ENCODE assay signal across 1 cellular context in the genomic region with DNA sequence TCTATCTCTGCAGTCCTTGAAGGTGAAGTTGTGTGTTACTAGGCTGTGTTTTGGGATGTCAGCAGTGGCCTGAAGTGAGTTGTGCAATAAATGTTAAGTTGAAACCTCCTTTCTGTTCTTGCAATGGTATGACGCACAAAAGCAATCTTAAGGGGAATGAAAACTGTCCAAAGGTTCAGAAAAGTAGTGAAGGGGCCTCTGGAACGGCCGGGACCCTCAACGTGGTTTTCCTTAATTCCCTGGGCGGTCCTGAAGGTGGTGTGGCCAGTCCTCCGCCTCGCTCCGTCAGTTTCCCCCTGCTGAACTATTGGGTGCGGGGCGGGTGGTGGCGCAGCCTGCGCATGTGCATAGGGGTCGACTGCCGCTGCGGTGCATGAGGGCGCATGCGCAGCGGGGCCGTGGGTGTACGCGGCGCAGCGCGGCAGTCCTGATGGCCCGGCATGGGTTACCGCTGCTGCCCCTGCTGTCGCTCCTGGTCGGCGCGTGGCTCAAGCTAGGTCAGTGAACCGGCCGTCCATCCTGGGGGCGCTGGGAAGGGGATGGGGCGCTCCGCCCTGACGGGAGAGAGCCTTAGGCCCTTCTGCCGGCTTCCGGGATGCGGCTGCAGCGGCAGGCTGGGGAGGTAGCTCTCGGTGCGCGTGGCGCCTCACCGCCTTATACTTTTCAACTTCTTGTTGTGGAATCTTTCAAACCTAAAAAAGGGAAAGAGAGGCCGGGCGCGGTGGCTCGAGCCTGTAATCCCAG.
TF ChIP-seq lines count a peak whose summit lies in the region.

A gene (plus strand): TSS at position 405 of the 744 bp plus-strand sequence. CDS start 26 bp downstream, at position 431.

TF ChIP-seq in K562, 482 proteins besides CTCF, POLR2A, EP300 and RAD21 (continued from another document):
- TF ChIP-seq, protein P1, sequence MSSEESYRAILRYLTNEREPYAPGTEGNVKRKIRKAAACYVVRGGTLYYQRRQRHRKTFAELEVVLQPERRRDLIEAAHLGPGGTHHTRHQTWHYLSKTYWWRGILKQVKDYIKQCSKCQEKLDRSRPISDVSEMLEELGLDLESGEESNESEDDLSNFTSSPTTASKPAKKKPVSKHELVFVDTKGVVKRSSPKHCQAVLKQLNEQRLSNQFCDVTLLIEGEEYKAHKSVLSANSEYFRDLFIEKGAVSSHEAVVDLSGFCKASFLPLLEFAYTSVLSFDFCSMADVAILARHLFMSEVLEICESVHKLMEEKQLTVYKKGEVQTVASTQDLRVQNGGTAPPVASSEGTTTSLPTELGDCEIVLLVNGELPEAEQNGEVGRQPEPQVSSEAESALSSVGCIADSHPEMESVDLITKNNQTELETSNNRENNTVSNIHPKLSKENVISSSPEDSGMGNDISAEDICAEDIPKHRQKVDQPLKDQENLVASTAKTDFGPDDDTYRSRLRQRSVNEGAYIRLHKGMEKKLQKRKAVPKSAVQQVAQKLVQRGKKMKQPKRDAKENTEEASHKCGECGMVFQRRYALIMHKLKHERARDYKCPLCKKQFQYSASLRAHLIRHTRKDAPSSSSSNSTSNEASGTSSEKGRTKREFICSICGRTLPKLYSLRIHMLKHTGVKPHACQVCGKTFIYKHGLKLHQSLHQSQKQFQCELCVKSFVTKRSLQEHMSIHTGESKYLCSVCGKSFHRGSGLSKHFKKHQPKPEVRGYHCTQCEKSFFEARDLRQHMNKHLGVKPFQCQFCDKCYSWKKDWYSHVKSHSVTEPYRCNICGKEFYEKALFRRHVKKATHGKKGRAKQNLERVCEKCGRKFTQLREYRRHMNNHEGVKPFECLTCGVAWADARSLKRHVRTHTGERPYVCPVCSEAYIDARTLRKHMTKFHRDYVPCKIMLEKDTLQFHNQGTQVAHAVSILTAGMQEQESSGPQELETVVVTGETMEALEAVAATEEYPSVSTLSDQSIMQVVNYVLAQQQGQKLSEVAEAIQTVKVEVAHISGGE (CRISPR knock-in tag; IDR thresholded peaks at IDR 0.05), result no peak
- TF ChIP-seq XRCC5 (IDR thresholded peaks at IDR 0.05; ENCODE audit: low read depth, low read length) (0 out of 2 replicates have a peak, but pooled peaks have one; percentile 17), NCOA6 (IDR thresholded peaks at IDR 0.05) (no peak), GABPA (tag; conservative IDR thresholded peaks at IDR 0.05; ENCODE audit: low read depth) (peak; percentile 27; the same call in 1 of the 2 replicates), RFX1 (IDR thresholded peaks at IDR 0.05) (no peak), RCOR1 (IDR thresholded peaks at IDR 0.05; ENCODE audit: borderline replicate concordance in 1 of 2, low read depth in 2 of 2, low read length in 2 of 2) (0 out of 4 replicates have a peak, but pooled peaks of 1 of the 2 experiments have one; percentile 24), ZNF121 (CRISPR knock-in tag; conservative IDR thresholded peaks at IDR 0.05) (no peak), LEF1 (IDR thresholded peaks at IDR 0.05) (no peak), FOXK2 (conservative IDR thresholded peaks at IDR 0.05 in 1 of 2, IDR thresholded peaks at IDR 0.05 in 1 of 2; ENCODE audit: low read depth in 2 of 2) (no peak), CHD2 (IDR thresholded peaks at IDR 0.05; ENCODE audit: low read depth, low read length) (no peak), XRCC4 (IDR thresholded peaks at IDR 0.05; ENCODE audit: extremely low read depth, insufficient read depth, insufficient read length) (no peak), SMAD4 (CRISPR knock-in tag; conservative IDR thresholded peaks at IDR 0.05) (0 out of 2 replicates have a peak, but pooled peaks have one; percentile 24), TBP (optimal IDR thresholded peaks at IDR 0.05; ENCODE audit: low read depth, low read length) (peak; percentile 68), NR4A1 (CRISPR knock-in tag; IDR thresholded peaks at IDR 0.05) (no peak), NR4A1 (tag; IDR thresholded peaks at IDR 0.05) (no peak), LCOR (CRISPR knock-in tag; IDR thresholded peaks at IDR 0.05) (no peak), STAT5A (IDR thresholded peaks at IDR 0.05; ENCODE audit: borderline replicate concordance, low read length) (0 out of 2 replicates have a peak, but pooled peaks have one; percentile 9), ZNF347 (CRISPR knock-in tag; IDR thresholded peaks at IDR 0.05; ENCODE audit: low read depth) (no peak), TCF7L2 (IDR thresholded peaks at IDR 0.05; ENCODE audit: low read depth, low read length) (no peak), NR2C1 (IDR thresholded peaks at IDR 0.05) (no peak), NR2C1 (tag; IDR thresholded peaks at IDR 0.05) (no peak), NR3C1 (CRISPR knock-in tag; IDR thresholded peaks at IDR 0.05) (no peak), ATF1 (CRISPR knock-in tag; IDR thresholded peaks at IDR 0.05) (no peak), ATF1 (tag; IDR thresholded peaks at IDR 0.05) (peak; percentile 51), ZNF644 (tag; IDR thresholded peaks at IDR 0.05; ENCODE audit: low read depth) (no peak), RUNX1 (IDR thresholded peaks at IDR 0.05; ENCODE audit: low read depth) (no peak; the same call in 1 of the 2 replicates), IRF2 (CRISPR knock-in tag; IDR thresholded peaks at IDR 0.05) (no peak), IFI16 (CRISPR knock-in tag; IDR thresholded peaks at IDR 0.05) (no peak), ETV6 (IDR thresholded peaks at IDR 0.05; ENCODE audit: borderline replicate concordance in 1 of 2, low read depth in 2 of 2, low read length in 1 of 2) (no peak), ETV6 (CRISPR knock-in tag; IDR thresholded peaks at IDR 0.05; ENCODE audit: borderline replicate concordance) (no peak), PHF21A (IDR thresholded peaks at IDR 0.05; ENCODE audit: borderline replicate concordance, low read depth) (no peak), RAD51 (IDR thresholded peaks at IDR 0.05; ENCODE audit: borderline replicate concordance, low read depth) (no peak), KDM2B (CRISPR knock-in tag; IDR thresholded peaks at IDR 0.05) (no peak), TAF1 (IDR thresholded peaks at IDR 0.05; ENCODE audit: control insufficient read depth, extremely low read depth, insufficient read depth, low read length, severe bottlenecking) (peak; percentile 74), NEUROD1 (IDR thresholded peaks at IDR 0.05; ENCODE audit: borderline replicate concordance, low read depth, low read length, partially characterized antibody) (peak; percentile 43), POU5F1 (IDR thresholded peaks at IDR 0.05; ENCODE audit: borderline replicate concordance, low read depth, low read length, partially characterized antibody) (peak; percentile 71), JUN (IDR thresholded peaks at IDR 0.05; ENCODE audit: borderline replicate concordance, low read depth, low read length) (no peak), JUN (CRISPR knock-in tag; IDR thresholded peaks at IDR 0.05; ENCODE audit: borderline replicate concordance) (no peak)
- TF ChIP-seq, protein P2, sequence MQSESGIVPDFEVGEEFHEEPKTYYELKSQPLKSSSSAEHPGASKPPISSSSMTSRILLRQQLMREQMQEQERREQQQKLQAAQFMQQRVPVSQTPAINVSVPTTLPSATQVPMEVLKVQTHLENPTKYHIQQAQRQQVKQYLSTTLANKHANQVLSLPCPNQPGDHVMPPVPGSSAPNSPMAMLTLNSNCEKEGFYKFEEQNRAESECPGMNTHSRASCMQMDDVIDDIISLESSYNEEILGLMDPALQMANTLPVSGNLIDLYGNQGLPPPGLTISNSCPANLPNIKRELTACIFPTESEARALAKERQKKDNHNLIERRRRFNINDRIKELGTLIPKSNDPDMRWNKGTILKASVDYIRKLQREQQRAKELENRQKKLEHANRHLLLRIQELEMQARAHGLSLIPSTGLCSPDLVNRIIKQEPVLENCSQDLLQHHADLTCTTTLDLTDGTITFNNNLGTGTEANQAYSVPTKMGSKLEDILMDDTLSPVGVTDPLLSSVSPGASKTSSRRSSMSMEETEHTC (IDR thresholded peaks at IDR 0.05), result no peak; the same call in 1 of the 2 replicates
- TF ChIP-seq, protein P3, sequence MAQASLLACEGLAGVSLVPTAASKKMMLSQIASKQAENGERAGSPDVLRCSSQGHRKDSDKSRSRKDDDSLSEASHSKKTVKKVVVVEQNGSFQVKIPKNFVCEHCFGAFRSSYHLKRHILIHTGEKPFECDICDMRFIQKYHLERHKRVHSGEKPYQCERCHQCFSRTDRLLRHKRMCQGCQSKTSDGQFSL (CRISPR knock-in tag; IDR thresholded peaks at IDR 0.05), result no peak
- TF ChIP-seq, protein P3 (tag; IDR thresholded peaks at IDR 0.05), result no peak
- TF ChIP-seq, protein P4, sequence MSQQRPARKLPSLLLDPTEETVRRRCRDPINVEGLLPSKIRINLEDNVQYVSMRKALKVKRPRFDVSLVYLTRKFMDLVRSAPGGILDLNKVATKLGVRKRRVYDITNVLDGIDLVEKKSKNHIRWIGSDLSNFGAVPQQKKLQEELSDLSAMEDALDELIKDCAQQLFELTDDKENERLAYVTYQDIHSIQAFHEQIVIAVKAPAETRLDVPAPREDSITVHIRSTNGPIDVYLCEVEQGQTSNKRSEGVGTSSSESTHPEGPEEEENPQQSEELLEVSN (IDR thresholded peaks at IDR 0.05; ENCODE audit: borderline replicate concordance in 1 of 2, extremely low read depth in 1 of 2, insufficient read depth in 1 of 2, insufficient read length in 1 of 2, low read depth in 1 of 2, low read length in 1 of 2, poor library complexity in 1 of 2, severe bottlenecking in 1 of 2), result peak; percentile 65 to 79
- TF ChIP-seq, protein P5, sequence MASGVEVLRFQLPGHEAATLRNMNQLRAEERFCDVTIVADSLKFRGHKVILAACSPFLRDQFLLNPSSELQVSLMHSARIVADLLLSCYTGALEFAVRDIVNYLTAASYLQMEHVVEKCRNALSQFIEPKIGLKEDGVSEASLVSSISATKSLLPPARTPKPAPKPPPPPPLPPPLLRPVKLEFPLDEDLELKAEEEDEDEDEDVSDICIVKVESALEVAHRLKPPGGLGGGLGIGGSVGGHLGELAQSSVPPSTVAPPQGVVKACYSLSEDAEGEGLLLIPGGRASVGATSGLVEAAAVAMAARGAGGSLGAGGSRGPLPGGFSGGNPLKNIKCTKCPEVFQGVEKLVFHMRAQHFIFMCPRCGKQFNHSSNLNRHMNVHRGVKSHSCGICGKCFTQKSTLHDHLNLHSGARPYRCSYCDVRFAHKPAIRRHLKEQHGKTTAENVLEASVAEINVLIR (CRISPR knock-in tag; IDR thresholded peaks at IDR 0.05), result no peak
- TF ChIP-seq, protein P6, sequence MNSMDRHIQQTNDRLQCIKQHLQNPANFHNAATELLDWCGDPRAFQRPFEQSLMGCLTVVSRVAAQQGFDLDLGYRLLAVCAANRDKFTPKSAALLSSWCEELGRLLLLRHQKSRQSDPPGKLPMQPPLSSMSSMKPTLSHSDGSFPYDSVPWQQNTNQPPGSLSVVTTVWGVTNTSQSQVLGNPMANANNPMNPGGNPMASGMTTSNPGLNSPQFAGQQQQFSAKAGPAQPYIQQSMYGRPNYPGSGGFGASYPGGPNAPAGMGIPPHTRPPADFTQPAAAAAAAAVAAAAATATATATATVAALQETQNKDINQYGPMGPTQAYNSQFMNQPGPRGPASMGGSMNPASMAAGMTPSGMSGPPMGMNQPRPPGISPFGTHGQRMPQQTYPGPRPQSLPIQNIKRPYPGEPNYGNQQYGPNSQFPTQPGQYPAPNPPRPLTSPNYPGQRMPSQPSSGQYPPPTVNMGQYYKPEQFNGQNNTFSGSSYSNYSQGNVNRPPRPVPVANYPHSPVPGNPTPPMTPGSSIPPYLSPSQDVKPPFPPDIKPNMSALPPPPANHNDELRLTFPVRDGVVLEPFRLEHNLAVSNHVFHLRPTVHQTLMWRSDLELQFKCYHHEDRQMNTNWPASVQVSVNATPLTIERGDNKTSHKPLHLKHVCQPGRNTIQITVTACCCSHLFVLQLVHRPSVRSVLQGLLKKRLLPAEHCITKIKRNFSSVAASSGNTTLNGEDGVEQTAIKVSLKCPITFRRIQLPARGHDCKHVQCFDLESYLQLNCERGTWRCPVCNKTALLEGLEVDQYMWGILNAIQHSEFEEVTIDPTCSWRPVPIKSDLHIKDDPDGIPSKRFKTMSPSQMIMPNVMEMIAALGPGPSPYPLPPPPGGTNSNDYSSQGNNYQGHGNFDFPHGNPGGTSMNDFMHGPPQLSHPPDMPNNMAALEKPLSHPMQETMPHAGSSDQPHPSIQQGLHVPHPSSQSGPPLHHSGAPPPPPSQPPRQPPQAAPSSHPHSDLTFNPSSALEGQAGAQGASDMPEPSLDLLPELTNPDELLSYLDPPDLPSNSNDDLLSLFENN (IDR thresholded peaks at IDR 0.05; ENCODE audit: low read depth in 2 of 2, low read length in 2 of 2), result no peak
- TF ChIP-seq, protein P7, sequence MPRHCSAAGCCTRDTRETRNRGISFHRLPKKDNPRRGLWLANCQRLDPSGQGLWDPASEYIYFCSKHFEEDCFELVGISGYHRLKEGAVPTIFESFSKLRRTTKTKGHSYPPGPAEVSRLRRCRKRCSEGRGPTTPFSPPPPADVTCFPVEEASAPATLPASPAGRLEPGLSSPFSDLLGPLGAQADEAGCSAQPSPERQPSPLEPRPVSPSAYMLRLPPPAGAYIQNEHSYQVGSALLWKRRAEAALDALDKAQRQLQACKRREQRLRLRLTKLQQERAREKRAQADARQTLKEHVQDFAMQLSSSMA (CRISPR knock-in tag; IDR thresholded peaks at IDR 0.05), result peak; percentile 86
- TF ChIP-seq, protein P8, sequence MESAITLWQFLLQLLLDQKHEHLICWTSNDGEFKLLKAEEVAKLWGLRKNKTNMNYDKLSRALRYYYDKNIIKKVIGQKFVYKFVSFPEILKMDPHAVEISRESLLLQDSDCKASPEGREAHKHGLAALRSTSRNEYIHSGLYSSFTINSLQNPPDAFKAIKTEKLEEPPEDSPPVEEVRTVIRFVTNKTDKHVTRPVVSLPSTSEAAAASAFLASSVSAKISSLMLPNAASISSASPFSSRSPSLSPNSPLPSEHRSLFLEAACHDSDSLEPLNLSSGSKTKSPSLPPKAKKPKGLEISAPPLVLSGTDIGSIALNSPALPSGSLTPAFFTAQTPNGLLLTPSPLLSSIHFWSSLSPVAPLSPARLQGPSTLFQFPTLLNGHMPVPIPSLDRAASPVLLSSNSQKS (CRISPR knock-in tag; IDR thresholded peaks at IDR 0.05), result no peak
- TF ChIP-seq, protein P9, sequence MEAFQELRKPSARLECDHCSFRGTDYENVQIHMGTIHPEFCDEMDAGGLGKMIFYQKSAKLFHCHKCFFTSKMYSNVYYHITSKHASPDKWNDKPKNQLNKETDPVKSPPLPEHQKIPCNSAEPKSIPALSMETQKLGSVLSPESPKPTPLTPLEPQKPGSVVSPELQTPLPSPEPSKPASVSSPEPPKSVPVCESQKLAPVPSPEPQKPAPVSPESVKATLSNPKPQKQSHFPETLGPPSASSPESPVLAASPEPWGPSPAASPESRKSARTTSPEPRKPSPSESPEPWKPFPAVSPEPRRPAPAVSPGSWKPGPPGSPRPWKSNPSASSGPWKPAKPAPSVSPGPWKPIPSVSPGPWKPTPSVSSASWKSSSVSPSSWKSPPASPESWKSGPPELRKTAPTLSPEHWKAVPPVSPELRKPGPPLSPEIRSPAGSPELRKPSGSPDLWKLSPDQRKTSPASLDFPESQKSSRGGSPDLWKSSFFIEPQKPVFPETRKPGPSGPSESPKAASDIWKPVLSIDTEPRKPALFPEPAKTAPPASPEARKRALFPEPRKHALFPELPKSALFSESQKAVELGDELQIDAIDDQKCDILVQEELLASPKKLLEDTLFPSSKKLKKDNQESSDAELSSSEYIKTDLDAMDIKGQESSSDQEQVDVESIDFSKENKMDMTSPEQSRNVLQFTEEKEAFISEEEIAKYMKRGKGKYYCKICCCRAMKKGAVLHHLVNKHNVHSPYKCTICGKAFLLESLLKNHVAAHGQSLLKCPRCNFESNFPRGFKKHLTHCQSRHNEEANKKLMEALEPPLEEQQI (IDR thresholded peaks at IDR 0.05), result no peak
TF ChIP-seq in K562: peak in this region for 145.
